ENCODE assay signal across 10 cellular contexts in the genomic region with DNA sequence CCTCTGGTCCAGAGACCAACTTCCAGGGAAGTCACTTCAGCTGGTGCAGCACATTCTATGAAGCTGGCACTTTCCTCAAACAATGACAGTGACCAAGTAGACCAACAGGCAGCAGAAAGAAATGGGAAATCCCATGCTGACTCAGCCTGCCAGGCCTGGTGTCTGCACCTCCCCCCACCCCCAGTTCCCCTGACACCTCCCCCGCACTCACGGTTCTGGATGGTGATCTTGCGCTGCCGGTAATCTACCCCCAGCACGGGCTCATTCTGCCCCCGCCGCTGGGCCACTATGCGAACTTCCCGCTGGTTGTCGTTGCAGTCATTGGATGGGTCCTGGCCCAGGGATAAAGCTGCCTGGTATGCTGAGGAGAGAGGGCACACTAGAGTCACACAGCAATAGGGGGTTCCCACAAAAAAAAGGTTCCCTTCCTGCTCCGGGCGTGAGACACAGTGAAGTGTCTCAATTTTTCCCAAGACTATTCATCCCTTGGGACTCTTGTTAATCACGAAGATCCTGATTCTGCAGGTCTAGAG. TPM values are rescaled to one million over a fixed set of nuclear protein-coding genes. Genes with fewer than 3 reads are reported as not detected.
DNase-seq lines count a peak whose midpoint lies in the region; ATAC-seq and TF ChIP-seq lines count a peak whose summit lies in the region.
"Had no signal": no experiment of that assay in that cellular context is flagged by ENCODE, and none has a peak within 500 bp of the region (broad histone marks: within the 10 kb centered on the region; RNA-seq: fewer than 3 reads in every experiment).

No MANE protein-coding gene starts in this region.

- H3K9ac ChIP-seq in OCI-LY3 (ENCODE audit: low read length), result peak overlapping the region; percentile 61

- H3K79me2 ChIP-seq in OCI-LY3 (ENCODE audit: low read length) (no peaks in the 10 kb centered on the region), osteoblast (ENCODE audit: insufficient read depth, low read length) (no peaks in the 10 kb centered on the region)

- H3K4me2 ChIP-seq in OCI-LY3 (ENCODE audit: low read length), result peak overlapping the region; percentile 88
- no peak overlapping the region for H3K4me2 ChIP-seq in osteoblast (ENCODE audit: insufficient read depth, low read length)

- no peaks in the 10 kb centered on the region for H3K9me3 ChIP-seq in OCI-LY3 (ENCODE audit: insufficient read depth, low read length)
- H3K9me3 ChIP-seq in osteoblast (ENCODE audit: low read depth, low read length), result no peaks in the 10 kb centered on the region
- H3K9me3 ChIP-seq: BE2C, neutrophil had no signal

- H3K36me3 ChIP-seq in H7 (replicated peaks; ENCODE audit: control insufficient read depth, insufficient read depth, low read length) (no peaks in the 10 kb centered on the region), OCI-LY3 (replicated peaks; ENCODE audit: low read depth, low read length) (no peaks in the 10 kb centered on the region), osteoblast (ENCODE audit: insufficient read depth, low read length) (no peaks in the 10 kb centered on the region)
- H3K36me3 ChIP-seq: BE2C, neutrophil had no signal

- H3K4me3 Mint-ChIP-seq in activated T-cell treated with anti-CD3 and anti-CD28 coated beads, Interleukin-2, amount 50 U/mL, for 72 hours, result peak overlapping the region in 1 of 2 donors; percentile 17
- H3K4me3 Mint-ChIP-seq in activated T-cell treated with anti-CD3 and anti-CD28 coated beads, Interleukin-2, amount 50 U/mL, for 24 hours, result no peak overlapping the region
- H3K4me3 Mint-ChIP-seq in stimulated activated effector memory CD8-positive, alpha-beta T cell treated with anti-CD3 and anti-CD28 coated beads, Interleukin-12 subunit alpha, Interleukin-12 subunit beta, amount 100 ng/mL, for 72 hours, result peak overlapping the region; percentile 18

- peak; percentile 63 to 73 for ATAC-seq in activated T-cell treated with anti-CD3 and anti-CD28 coated beads, Interleukin-2, amount 50 U/mL, for 72 hours (replicated peaks in 1 of 2)
- peak; percentile 64 for ATAC-seq in stimulated activated effector memory CD8-positive, alpha-beta T cell treated with anti-CD3 and anti-CD28 coated beads, Interleukin-12 subunit alpha, Interleukin-12 subunit beta, amount 100 ng/mL, for 72 hours

- H3K9me3 Mint-ChIP-seq in activated T-cell treated with anti-CD3 and anti-CD28 coated beads, Interleukin-2, amount 50 U/mL, for 72 hours, result no peaks in the 10 kb centered on the region
- H3K9me3 Mint-ChIP-seq in activated T-cell treated with anti-CD3 and anti-CD28 coated beads, Interleukin-2, amount 50 U/mL, for 24 hours, result no peaks in the 10 kb centered on the region
- no peaks in the 10 kb centered on the region for H3K9me3 Mint-ChIP-seq in stimulated activated effector memory CD8-positive, alpha-beta T cell treated with anti-CD3 and anti-CD28 coated beads, Interleukin-12 subunit alpha, Interleukin-12 subunit beta, amount 100 ng/mL, for 72 hours

- H3K27me3 Mint-ChIP-seq in activated T-cell treated with anti-CD3 and anti-CD28 coated beads, Interleukin-2, amount 50 U/mL, for 72 hours (ENCODE audit: low read depth), result peaks cover 24% of the 10 kb centered on the region
- H3K27me3 Mint-ChIP-seq in activated T-cell treated with anti-CD3 and anti-CD28 coated beads, Interleukin-2, amount 50 U/mL, for 24 hours, result peaks cover 39% of the 10 kb centered on the region

- peaks cover 24% of the 10 kb centered on the region for H3K4me1 Mint-ChIP-seq in activated T-cell treated with anti-CD3 and anti-CD28 coated beads, Interleukin-2, amount 50 U/mL, for 72 hours (ENCODE audit: low read depth)
- peaks cover 19% of the 10 kb centered on the region for H3K4me1 Mint-ChIP-seq in activated T-cell treated with anti-CD3 and anti-CD28 coated beads, Interleukin-2, amount 50 U/mL, for 24 hours (ENCODE audit: low read depth)
- H3K4me1 Mint-ChIP-seq in stimulated activated effector memory CD8-positive, alpha-beta T cell treated with anti-CD3 and anti-CD28 coated beads, Interleukin-12 subunit alpha, Interleukin-12 subunit beta, amount 100 ng/mL, for 72 hours, result peaks cover 32% of the 10 kb centered on the region

- H3K4me1 ChIP-seq in OCI-LY3 (ENCODE audit: low read length), result peaks cover 66% of the 10 kb centered on the region
- H3K4me1 ChIP-seq in osteoblast (ENCODE audit: insufficient read depth, low read length), result no peaks in the 10 kb centered on the region
- H3K4me1 ChIP-seq: BE2C had no signal

- peak overlapping the region; percentile 66; the same call in 1 of the 2 replicates for H2AFZ ChIP-seq in OCI-LY3 (ENCODE audit: low read depth, low read length)
- H2AFZ ChIP-seq in osteoblast (ENCODE audit: low read length), result no peak overlapping the region

- H3K27ac Mint-ChIP-seq in activated T-cell treated with anti-CD3 and anti-CD28 coated beads, Interleukin-2, amount 50 U/mL, for 72 hours, result no peak overlapping the region
- no peak overlapping the region for H3K27ac Mint-ChIP-seq in activated T-cell treated with anti-CD3 and anti-CD28 coated beads, Interleukin-2, amount 50 U/mL, for 24 hours
- no peak overlapping the region for H3K27ac Mint-ChIP-seq in stimulated activated effector memory CD8-positive, alpha-beta T cell treated with anti-CD3 and anti-CD28 coated beads, Interleukin-12 subunit alpha, Interleukin-12 subunit beta, amount 100 ng/mL, for 72 hours

- TF ChIP-seq CTCF in OCI-LY3 (IDR thresholded peaks at IDR 0.05; ENCODE audit: low read depth, low read length) (no peak), osteoblast (IDR thresholded peaks at IDR 0.05; ENCODE audit: extremely low read depth, low read depth, low read length) (no peak)

- H3K4me3 ChIP-seq in H7 (ENCODE audit: insufficient read depth, low read depth, low read length), result no peak overlapping the region
- H3K4me3 ChIP-seq in OCI-LY3 (ENCODE audit: low read length), result peak overlapping the region; percentile 65
- no peak overlapping the region for H3K4me3 ChIP-seq in osteoblast (ENCODE audit: insufficient read depth, low read length)

- peak; percentile 28 to 43 for DNase-seq in activated T-cell treated with anti-CD3 and anti-CD28 coated beads, Interleukin-2, amount 50 U/mL, for 72 hours
- no peak for DNase-seq in activated T-cell treated with anti-CD3 and anti-CD28 coated beads, Interleukin-2, amount 50 U/mL, for 24 hours
- DNase-seq in H7 (peak; percentile 35), DMS153 (lab: John Stamatoyannopoulos, UW) (no peak), NAMALWA (ENCODE audit: low spot score) (no peak), osteoblast (ENCODE audit: insufficient read length, low spot score, missing footprints) (no peak)
- DNase-seq in stimulated activated effector memory CD8-positive, alpha-beta T cell treated with anti-CD3 and anti-CD28 coated beads, Interleukin-12 subunit alpha, Interleukin-12 subunit beta, amount 100 ng/mL, for 72 hours (ENCODE audit: low spot score in 2 of 2), result peak in 1 of 2 donors; percentile 61
- DNase-seq: BE2C had no signal

- H4K20me1 ChIP-seq in OCI-LY3 (ENCODE audit: insufficient read depth, low read length) (no peaks in the 10 kb centered on the region), osteoblast (ENCODE audit: insufficient read depth, low read length) (no peaks in the 10 kb centered on the region)

- no peaks in the 10 kb centered on the region for H3K36me3 Mint-ChIP-seq in activated T-cell treated with anti-CD3 and anti-CD28 coated beads, Interleukin-2, amount 50 U/mL, for 72 hours (ENCODE audit: insufficient read depth in 2 of 2)
- H3K36me3 Mint-ChIP-seq in activated T-cell treated with anti-CD3 and anti-CD28 coated beads, Interleukin-2, amount 50 U/mL, for 24 hours (ENCODE audit: low read depth), result no peaks in the 10 kb centered on the region
- no peaks in the 10 kb centered on the region for H3K36me3 Mint-ChIP-seq in stimulated activated effector memory CD8-positive, alpha-beta T cell treated with anti-CD3 and anti-CD28 coated beads, Interleukin-12 subunit alpha, Interleukin-12 subunit beta, amount 100 ng/mL, for 72 hours

- H3K27me3 ChIP-seq in H7 (ENCODE audit: control insufficient read depth, insufficient read depth, low read length) (no peaks in the 10 kb centered on the region), OCI-LY3 (ENCODE audit: low read depth, low read length) (no peaks in the 10 kb centered on the region), osteoblast (ENCODE audit: insufficient read depth, low read length) (no peaks in the 10 kb centered on the region)
- H3K27me3 ChIP-seq: neutrophil had no signal

- H3K27ac ChIP-seq in OCI-LY3 (ENCODE audit: low read length) (peak overlapping the region; percentile 63), osteoblast (ENCODE audit: low read depth, low read length) (no peak overlapping the region)
- H3K27ac ChIP-seq: neutrophil had no signal

RNA-seq across cellular contexts. Expression of a gene that starts 16.9 kb away (rescaled TPM):
- total RNA-seq in activated T-cell treated with anti-CD3 and anti-CD28 coated beads, Interleukin-2, amount 50 U/mL, for 72 hours, result under 1 TPM; 0.28 to 0.31 TPM
- 1.00 and 1.1 TPM in 2 replicates for total RNA-seq in H7 (2014; rRNA removed; shearing (Covaris generic))
- not detected in 2 replicates for total RNA-seq in osteoblast

RNA-seq across cellular contexts. Expression of a gene that starts 50.1 kb away (rescaled TPM):
- 1 to 10 TPM; 2.4 to 2.5 TPM for total RNA-seq in activated T-cell treated with anti-CD3 and anti-CD28 coated beads, Interleukin-2, amount 50 U/mL, for 72 hours
- 0.24 TPM in 1 of 2 replicates, not detected in the other for total RNA-seq in H7 (2014; rRNA removed; shearing (Covaris generic))
- 0.29 TPM in 1 of 2 replicates, not detected in the other for total RNA-seq in osteoblast

Comparison
In these comparisons a context has a peak if more than half of its experiments do, and no peak if none do; other contexts are left out.
1. DNase-seq: peak in activated T-cell treated with anti-CD3 and anti-CD28 coated beads, Interleukin-2, amount 50 U/mL, for 72 hours (2 of 2) and H7 (single experiment); none in activated T-cell treated with anti-CD3 and anti-CD28 coated beads, Interleukin-2, amount 50 U/mL, for 24 hours (single experiment), DMS153 (single experiment), NAMALWA (single experiment) and osteoblast (single experiment).